ENCODE assay signal across 9 cellular contexts in the genomic region with DNA sequence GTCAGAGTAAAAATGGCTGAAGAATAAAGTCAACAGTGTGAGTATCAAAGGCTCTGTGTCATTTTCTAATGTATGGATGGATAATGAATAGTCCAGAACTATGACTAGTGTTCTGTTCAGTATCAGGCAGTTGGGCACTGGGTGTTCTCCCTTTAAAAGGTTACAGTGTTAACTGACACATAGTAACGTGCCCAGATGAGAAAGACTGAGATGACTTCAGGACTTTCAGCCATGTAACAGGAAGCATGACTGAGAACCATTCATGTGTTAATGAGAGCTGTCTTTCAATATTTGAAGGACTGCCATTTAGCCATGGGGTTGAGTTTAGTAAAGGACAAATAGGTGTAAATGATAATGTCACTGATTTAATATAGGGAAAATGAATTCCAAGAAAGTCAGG.
A peak's percentile ranks its signal among the peaks of the same experiment; 100 is the strongest.
DNase-seq lines count a peak whose midpoint lies in the region; ATAC-seq and TF ChIP-seq lines count a peak whose summit lies in the region.
"Had no signal": no experiment of that assay in that cellular context is flagged by ENCODE, and none has a peak within 500 bp of the region (broad histone marks: within the 10 kb centered on the region; RNA-seq: fewer than 3 reads in every experiment).

No MANE protein-coding gene starts in this region.

- no peak overlapping the region for H3K27ac ChIP-seq in body of pancreas

- CTCF ChIA-PET in activated CD8-positive, alpha-beta T cell treated with anti-CD3 and anti-CD28 coated beads for 36 hours (lab: Charles Lee) = no interaction called here
- CTCF ChIA-PET in activated CD8-positive, alpha-beta T cell treated with anti-CD3 and anti-CD28 coated beads, Interleukin-2, amount 10 ng/mL, durations not matched to agents 7 days and 5 days (lab: Charles Lee) = no interaction called here

- no peaks in the 10 kb centered on the region for H3K27me3 ChIP-seq in body of pancreas

- ATAC-seq in activated CD8-positive, alpha-beta T cell treated with anti-CD3 and anti-CD28 coated beads for 36 hours = peak; percentile 56
- ATAC-seq in activated CD8-positive, alpha-beta T cell treated with anti-CD3 and anti-CD28 coated beads, Interleukin-2, amount 10 ng/mL, durations not matched to agents 7 days and 5 days = no peak
- peak; percentile 98 for ATAC-seq in HG02870 (IDR thresholded peaks at IDR 0.05; ENCODE audit: unreplicated experiment)
- ATAC-seq in stimulated activated naive B cell treated with anti-CD40 and anti-IgM and Interleukin-4, amounts not matched to agents 10 μg/mL and 1 μg/mL and 100 μg/mL, for 72 hours (replicated peaks) = peak; percentile 89 to 94
- no peak for ATAC-seq in body of pancreas

- WGBS in body of pancreas, 2 donors = 13 to 32% methylated on average over 1 of the region's 1 CpG

- H3K36me3 ChIP-seq in body of pancreas (replicated peaks in 1 of 2; ENCODE audit: insufficient read depth in 1 of 2, low read depth in 2 of 2) = no peaks in the 10 kb centered on the region

- no peak for TF ChIP-seq CTCF in activated CD8-positive, alpha-beta T cell treated with anti-CD3 and anti-CD28 coated beads for 36 hours (IDR thresholded peaks at IDR 0.05)
- TF ChIP-seq CTCF in body of pancreas (IDR thresholded peaks at IDR 0.05) = no peak

- no peaks in the 10 kb centered on the region for H3K36me3 Mint-ChIP-seq in activated CD8-positive, alpha-beta T cell treated with anti-CD3 and anti-CD28 coated beads for 36 hours (ENCODE audit: low read depth)
- no peaks in the 10 kb centered on the region for H3K36me3 Mint-ChIP-seq in activated CD8-positive, alpha-beta T cell treated with anti-CD3 and anti-CD28 coated beads, Interleukin-2, amount 10 ng/mL, durations not matched to agents 7 days and 5 days (ENCODE audit: low read depth)
- no peaks in the 10 kb centered on the region for H3K36me3 Mint-ChIP-seq in stimulated activated naive B cell treated with anti-CD40 and anti-IgM and Interleukin-4, amounts not matched to agents 10 μg/mL and 1 μg/mL and 100 μg/mL, for 72 hours

- intact Hi-C loops in activated CD8-positive, alpha-beta T cell treated with anti-CD3 and anti-CD28 coated beads for 36 hours (cut with micrococcal nuclease) = no loop called here
- intact Hi-C loops in body of pancreas (cut with DNase I) = no loop called here

- no peaks in the 10 kb centered on the region for H3K9me3 ChIP-seq in body of pancreas

- H3K4me1 ChIP-seq in body of pancreas = peaks cover 16% of the 10 kb centered on the region

- TF ChIP-seq POLR2A in body of pancreas (IDR thresholded peaks at IDR 0.05) = no peak

- H3K4me3 Mint-ChIP-seq in activated CD8-positive, alpha-beta T cell treated with anti-CD3 and anti-CD28 coated beads for 36 hours = no peak overlapping the region
- no peak overlapping the region for H3K4me3 Mint-ChIP-seq in activated CD8-positive, alpha-beta T cell treated with anti-CD3 and anti-CD28 coated beads, Interleukin-2, amount 10 ng/mL, durations not matched to agents 7 days and 5 days
- no peak overlapping the region for H3K4me3 Mint-ChIP-seq in stimulated activated naive B cell treated with anti-CD40 and anti-IgM and Interleukin-4, amounts not matched to agents 10 μg/mL and 1 μg/mL and 100 μg/mL, for 72 hours

- H3K27me3 Mint-ChIP-seq in activated CD8-positive, alpha-beta T cell treated with anti-CD3 and anti-CD28 coated beads for 36 hours = no peaks in the 10 kb centered on the region
- H3K27me3 Mint-ChIP-seq in activated CD8-positive, alpha-beta T cell treated with anti-CD3 and anti-CD28 coated beads, Interleukin-2, amount 10 ng/mL, durations not matched to agents 7 days and 5 days (ENCODE audit: low read depth) = no peaks in the 10 kb centered on the region
- H3K27me3 Mint-ChIP-seq in stimulated activated naive B cell treated with anti-CD40 and anti-IgM and Interleukin-4, amounts not matched to agents 10 μg/mL and 1 μg/mL and 100 μg/mL, for 72 hours = no peaks in the 10 kb centered on the region

- POLR2A ChIA-PET in activated CD8-positive, alpha-beta T cell treated with anti-CD3 and anti-CD28 coated beads for 36 hours (lab: Charles Lee) = no interaction called here
- POLR2A ChIA-PET in activated CD8-positive, alpha-beta T cell treated with anti-CD3 and anti-CD28 coated beads, Interleukin-2, amount 10 ng/mL, durations not matched to agents 7 days and 5 days (lab: Charles Lee) = no interaction called here

- H3K4me3 ChIP-seq in body of pancreas = no peak overlapping the region

- no peaks in the 10 kb centered on the region for H3K9me3 Mint-ChIP-seq in activated CD8-positive, alpha-beta T cell treated with anti-CD3 and anti-CD28 coated beads for 36 hours
- H3K9me3 Mint-ChIP-seq in activated CD8-positive, alpha-beta T cell treated with anti-CD3 and anti-CD28 coated beads, Interleukin-2, amount 10 ng/mL, durations not matched to agents 7 days and 5 days (ENCODE audit: insufficient read depth) = no peaks in the 10 kb centered on the region
- peaks cover 0 to 2% of the 10 kb centered on the region in 2 donors for H3K9me3 Mint-ChIP-seq in stimulated activated naive B cell treated with anti-CD40 and anti-IgM and Interleukin-4, amounts not matched to agents 10 μg/mL and 1 μg/mL and 100 μg/mL, for 72 hours

- H3K27ac Mint-ChIP-seq in activated CD8-positive, alpha-beta T cell treated with anti-CD3 and anti-CD28 coated beads for 36 hours = no peak overlapping the region
- H3K27ac Mint-ChIP-seq in activated CD8-positive, alpha-beta T cell treated with anti-CD3 and anti-CD28 coated beads, Interleukin-2, amount 10 ng/mL, durations not matched to agents 7 days and 5 days = no peak overlapping the region
- no peak overlapping the region for H3K27ac Mint-ChIP-seq in stimulated activated naive B cell treated with anti-CD40 and anti-IgM and Interleukin-4, amounts not matched to agents 10 μg/mL and 1 μg/mL and 100 μg/mL, for 72 hours

- H3K4me1 Mint-ChIP-seq in activated CD8-positive, alpha-beta T cell treated with anti-CD3 and anti-CD28 coated beads for 36 hours (ENCODE audit: low read depth) = no peaks in the 10 kb centered on the region
- no peaks in the 10 kb centered on the region for H3K4me1 Mint-ChIP-seq in activated CD8-positive, alpha-beta T cell treated with anti-CD3 and anti-CD28 coated beads, Interleukin-2, amount 10 ng/mL, durations not matched to agents 7 days and 5 days (ENCODE audit: low read depth)
- H3K4me1 Mint-ChIP-seq in stimulated activated naive B cell treated with anti-CD40 and anti-IgM and Interleukin-4, amounts not matched to agents 10 μg/mL and 1 μg/mL and 100 μg/mL, for 72 hours = peaks cover 0 to 6% of the 10 kb centered on the region in 2 donors

- no peak for DNase-seq in activated CD8-positive, alpha-beta T cell treated with anti-CD3 and anti-CD28 coated beads for 36 hours
- no peak for DNase-seq in activated CD8-positive, alpha-beta T cell treated with anti-CD3 and anti-CD28 coated beads, Interleukin-2, amount 10 ng/mL, durations not matched to agents 7 days and 5 days
- DNase-seq in NCI-H146 (lab: John Stamatoyannopoulos, UW) (peak; percentile 17), body of pancreas (no peak)
- no peak for DNase-seq in stimulated activated naive B cell treated with anti-CD40 and anti-IgM and Interleukin-4, amounts not matched to agents 10 μg/mL and 1 μg/mL and 100 μg/mL, for 72 hours
- DNase-seq in activated CD8-positive, alpha-beta memory T cell treated with anti-CD3 and anti-CD28 coated beads, Interleukin-2, amount 50 U/mL, for 48 hours = no peak
- DNase-seq in activated CD4-positive, alpha-beta T cell treated with anti-CD3 and anti-CD28 coated beads for 1 hour = no peak
- DNase-seq: H7 had no signal

Comparison
In these comparisons a context has a peak if more than half of its experiments do, and no peak if none do; other contexts are left out.
1. ATAC-seq: peak in activated CD8-positive, alpha-beta T cell treated with anti-CD3 and anti-CD28 coated beads for 36 hours (single experiment), HG02870 (single experiment) and stimulated activated naive B cell treated with anti-CD40 and anti-IgM and Interleukin-4, amounts not matched to agents 10 μg/mL and 1 μg/mL and 100 μg/mL, for 72 hours (2 of 2); none in activated CD8-positive, alpha-beta T cell treated with anti-CD3 and anti-CD28 coated beads, Interleukin-2, amount 10 ng/mL, durations not matched to agents 7 days and 5 days (single experiment) and body of pancreas (single experiment).